Comparison of ENCODE assay signal across 18 cellular contexts in the genomic region with DNA sequence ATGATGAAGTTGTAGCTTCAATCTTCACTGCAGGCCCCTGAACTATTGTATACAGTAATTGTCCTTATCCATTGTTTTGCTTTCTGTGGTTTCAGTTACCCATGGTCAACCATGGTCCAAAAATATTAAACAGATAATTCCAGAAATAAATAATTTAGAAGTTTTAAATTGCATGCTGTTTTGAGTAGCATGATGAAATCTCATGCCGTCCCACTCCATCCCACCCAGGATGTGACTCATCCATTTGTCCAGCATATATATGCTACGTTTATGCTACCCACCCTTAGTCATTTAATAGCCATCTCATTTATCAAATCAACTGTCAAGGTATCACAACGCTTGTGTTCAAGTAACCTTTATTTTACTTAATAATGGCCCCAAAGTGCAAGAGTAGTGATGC. TPM values are rescaled to one million over a fixed set of nuclear protein-coding genes. Genes with fewer than 3 reads are reported as not detected.
A peak's percentile ranks its signal among the peaks of the same experiment; 100 is the strongest.
DNase-seq lines count a peak whose midpoint lies in the region; ATAC-seq, FAIRE-seq and TF ChIP-seq lines count a peak whose summit lies in the region.
"Had no signal": no experiment of that assay in that cellular context is flagged by ENCODE, and none has a peak within 500 bp of the region (broad histone marks: within the 10 kb centered on the region; RNA-seq: fewer than 3 reads in every experiment).

No MANE protein-coding gene starts in this region.

- H3K4me3 ChIP-seq in AG10803 (ENCODE audit: low read length): no peak overlapping the region
- H3K4me3 ChIP-seq in adipocyte (ENCODE audit: low read length): no peak overlapping the region
- no peak overlapping the region for H3K4me3 ChIP-seq in testis
- no peak overlapping the region for H3K4me3 ChIP-seq in upper lobe of left lung
- H3K4me3 ChIP-seq: thoracic aorta had no signal

- H3K36me3 ChIP-seq in adipocyte (ENCODE audit: control insufficient read depth, insufficient read depth, low read length, severe bottlenecking): no peaks in the 10 kb centered on the region
- no peaks in the 10 kb centered on the region for H3K36me3 ChIP-seq in testis (ENCODE audit: low read depth, missing control alignments)
- H3K36me3 ChIP-seq in upper lobe of left lung: no peaks in the 10 kb centered on the region
- H3K36me3 ChIP-seq: thoracic aorta had no signal

- in situ Hi-C loops in GM13977 (cut with MboI; ENCODE audit: low pct_unique_long_range_greater_than_20kb, low sequenced_read_pairs, unreplicated experiment): no loop called here

- 78 to 79% methylated on average over 3 of the region's 3 CpGs for WGBS in testis, 2 donors
- WGBS in upper lobe of left lung, 2 donors: 68 to 79% methylated on average over 3 of the region's 3 CpGs

- H3K4me1 ChIP-seq in adipocyte (ENCODE audit: control insufficient read depth, insufficient read depth, low read length) (no peaks in the 10 kb centered on the region), foreskin keratinocyte (peaks cover 14% of the 10 kb centered on the region), testis (no peaks in the 10 kb centered on the region), upper lobe of left lung (no peaks in the 10 kb centered on the region)

- peak overlapping the region; percentile 47 for H3K27ac ChIP-seq in foreskin keratinocyte
- no peak overlapping the region for H3K27ac ChIP-seq in testis
- no peak overlapping the region for H3K27ac ChIP-seq in upper lobe of left lung
- H3K27ac ChIP-seq: thoracic aorta had no signal

- TF ChIP-seq CTCF in AG10803 (conservative IDR thresholded peaks at IDR 0.05; ENCODE audit: low read length): no peak
- TF ChIP-seq CTCF in foreskin keratinocyte (conservative IDR thresholded peaks at IDR 0.05): no peak
- TF ChIP-seq CTCF in testis (IDR thresholded peaks at IDR 0.05): no peak
- TF ChIP-seq CTCF in upper lobe of left lung (IDR thresholded peaks at IDR 0.05): no peak
- TF ChIP-seq CTCF in GM13977 (IDR thresholded peaks at IDR 0.05; ENCODE audit: extremely low read depth, insufficient read depth, missing control alignments): no peak

- no peaks in the 10 kb centered on the region for H3K9me3 ChIP-seq in adipocyte (ENCODE audit: control insufficient read depth, low read length)
- H3K9me3 ChIP-seq in testis: no peaks in the 10 kb centered on the region
- H3K9me3 ChIP-seq in upper lobe of left lung: no peaks in the 10 kb centered on the region
- H3K9me3 ChIP-seq: thoracic aorta had no signal

- DNase-seq in AG10803 (ENCODE audit: low read depth) (peak; percentile 59), HTR-8/SVneo (ENCODE audit: insufficient read length, low spot score) (peak; percentile 56), adipocyte (ENCODE audit: low read depth) (peak; percentile 51), foreskin keratinocyte (peak in 1 of 2 donors; percentile 73), testis (no peak), upper lobe of left lung (no peak), GM13977 (ENCODE audit: low spot score) (no peak)
- DNase-seq: activated CD4-positive, alpha-beta memory T cell treated with anti-CD3 and anti-CD28 coated beads for 36 hours; anterior cingulate cortex; head of caudate nucleus; KG1; left cardiac atrium; NCI-H1694; Right ventricle myocardium superior; T1000 had no signal

- H3K9ac ChIP-seq in adipocyte (ENCODE audit: low read length): no peak overlapping the region

- ATAC-seq in foreskin keratinocyte: peak; percentile 91
- no peak for ATAC-seq in upper lobe of left lung (ENCODE audit: low FRiP score in 2 of 2)
- ATAC-seq in GM18517 (IDR thresholded peaks at IDR 0.05; ENCODE audit: unreplicated experiment): no peak
- ATAC-seq: left cardiac atrium had no signal

- TF ChIP-seq EP300 in upper lobe of left lung (IDR thresholded peaks at IDR 0.05): no peak

- TF ChIP-seq POLR2A in testis (IDR thresholded peaks at IDR 0.05) (no peak), upper lobe of left lung (IDR thresholded peaks at IDR 0.05) (no peak)

- FAIRE-seq in HTR-8/SVneo (lab: Jason Lieb, UNC): peak; percentile 70

- intact Hi-C loops in testis (cut with DNase I; ENCODE audit: low total_unique reads): no loop called here

- no peaks in the 10 kb centered on the region for H3K27me3 ChIP-seq in adipocyte (replicated peaks; ENCODE audit: control insufficient read depth, insufficient read depth, low read length)
- H3K27me3 ChIP-seq in foreskin keratinocyte: no peaks in the 10 kb centered on the region
- H3K27me3 ChIP-seq in testis: no peaks in the 10 kb centered on the region
- no peaks in the 10 kb centered on the region for H3K27me3 ChIP-seq in upper lobe of left lung

RNA-seq across cellular contexts. Expression of gene IQCM, which starts 34.5 kb away (rescaled TPM):
- total RNA-seq in foreskin keratinocyte (not detected in 2 replicates), testis (10 to 100 TPM in 1 of 2 donors, 1 to 10 TPM in 1; 7.4 to 10.7 TPM), upper lobe of left lung (not detected)
- polyA plus RNA-seq in foreskin keratinocyte (not detected in 2 replicates), testis (ENCODE audit: insufficient read depth, low read depth, low replicate concordance) (6.5 TPM)
- total RNA-seq: activated CD4-positive, alpha-beta memory T cell treated with anti-CD3 and anti-CD28 coated beads for 36 hours; left cardiac atrium; progenitor cell of endocrine pancreas; Right ventricle myocardium superior; thoracic aorta had no signal

Comparison
In these comparisons a context has a peak if more than half of its experiments do, and no peak if none do; other contexts are left out.
1. DNase-seq: peak in AG10803 (single experiment), HTR-8/SVneo (single experiment) and adipocyte (single experiment); none in testis (single experiment), upper lobe of left lung (0 of 2) and GM13977 (single experiment).